1 cellular context compared by ENCODE assay signal in genomic region chr3:66470285-66470684, GRCh38.
TF ChIP-seq lines count a peak whose summit lies in the region.

No MANE protein-coding gene starts in this region.

TF ChIP-seq in H1, 55 proteins besides CTCF, POLR2A, EP300 and RAD21:
- no peak for TF ChIP-seq SIN3A (conservative IDR thresholded peaks at IDR 0.05 in 1 of 2, IDR thresholded peaks at IDR 0.05 in 1 of 2; ENCODE audit: low read depth in 1 of 2, low read length in 2 of 2)
- no peak for TF ChIP-seq SP1 (IDR thresholded peaks at IDR 0.05; ENCODE audit: low read depth, low read length)
- no peak for TF ChIP-seq YY1 (IDR thresholded peaks at IDR 0.05; ENCODE audit: low read depth, low read length)
- TF ChIP-seq HDAC2 (IDR thresholded peaks at IDR 0.05; ENCODE audit: borderline replicate concordance in 1 of 2, low read depth in 2 of 2, low read length in 2 of 2) = no peak
- no peak for TF ChIP-seq E2F6 (IDR thresholded peaks at IDR 0.05)
- no peak for TF ChIP-seq CTBP2 (IDR thresholded peaks at IDR 0.05; ENCODE audit: borderline replicate concordance, insufficient read depth, insufficient read length, low read length)
- no peak for TF ChIP-seq HDAC6 (IDR thresholded peaks at IDR 0.05; ENCODE audit: low read depth, low read length)
- TF ChIP-seq BACH1 (IDR thresholded peaks at IDR 0.05; ENCODE audit: low read length) = no peak
- TF ChIP-seq CREB1 (IDR thresholded peaks at IDR 0.05) = no peak
- no peak for TF ChIP-seq GABPA (IDR thresholded peaks at IDR 0.05; ENCODE audit: borderline replicate concordance, insufficient read depth, low read length)
- no peak for TF ChIP-seq ASH2L (IDR thresholded peaks at IDR 0.05; ENCODE audit: low read length)
